In genomic region chr9:132806723-132807421, GRCh38 we compare ENCODE assay signal across 18 cellular contexts.
A peak's percentile ranks its signal among the peaks of the same experiment; 100 is the strongest.
DNase-seq lines count a peak whose midpoint lies in the region; ATAC-seq and TF ChIP-seq lines count a peak whose summit lies in the region.
"Had no signal": no experiment of that assay in that cellular context is flagged by ENCODE, and none has a peak within 500 bp of the region (broad histone marks: within the 10 kb centered on the region; RNA-seq: fewer than 3 reads in every experiment).

No MANE protein-coding gene starts in this region.

- intact Hi-C loops in natural killer cell (cut with micrococcal nuclease) (no loop called here), mammary epithelial cell (cut with micrococcal nuclease) (no loop called here)
- intact Hi-C loops in activated CD4-positive, alpha-beta T cell treated with anti-CD3 and anti-CD28 coated beads for 36 hours (cut with DNase I, micrococcal nuclease): loop anchor here in 1 of 2 experiments (10.0 kb wide), 1 partner anchor 132 kb away; the partner anchor contains the start of gene GTF3C4

- no TSS peak for BruUV-seq in mammary epithelial cell (replicated peaks; lab: Mats Ljungman, UMichigan)

- H4K20me1 ChIP-seq in mammary epithelial cell (ENCODE audit: insufficient read depth, low read length): no peaks in the 10 kb centered on the region

- peak overlapping the region; percentile 14 for H3K4me2 ChIP-seq in mammary epithelial cell (ENCODE audit: insufficient read depth, low read depth, low read length)

- H3K27ac Mint-ChIP-seq in natural killer cell: no peak overlapping the region
- H3K27ac Mint-ChIP-seq in natural killer cell treated with Interleukin-12 subunit alpha and Interleukin-12 subunit beta and Interleukin-15 and Interleukin-18, amount 100 ng/mL, for 72 hours: no peak overlapping the region
- no peak overlapping the region for H3K27ac Mint-ChIP-seq in activated CD4-positive, alpha-beta T cell treated with anti-CD3 and anti-CD28 coated beads for 36 hours
- no peak overlapping the region for H3K27ac Mint-ChIP-seq in stimulated activated effector memory CD8-positive, alpha-beta T cell treated with anti-CD3 and anti-CD28 coated beads, Interleukin-12 subunit alpha, Interleukin-12 subunit beta, amount 100 ng/mL, for 72 hours
- H3K27ac Mint-ChIP-seq: activated CD4-positive, alpha-beta memory T cell treated with anti-CD3 and anti-CD28 coated beads for 36 hours; activated T-helper 2 cell treated with anti-CD3 and anti-CD28 coated beads, Interferon-gamma antibody, Interleukin-2, Interleukin-4, amounts not matched to agents 10 μg/mL and 5 μg/mL and 100 μg/mL, durations not matched to agents 14 hours and 24 hours and 36 hours had no signal

- POLR2A ChIA-PET in activated CD4-positive, alpha-beta T cell treated with anti-CD3 and anti-CD28 coated beads for 36 hours (lab: Charles Lee): interaction anchor here (0.6 kb wide), 1 partner anchor 402 kb away, joined by 4 read pairs; no protein-coding TSS in a partner anchor

- H3K27me3 Mint-ChIP-seq in natural killer cell (ENCODE audit: low read depth in 2 of 2): peaks cover 9% of the 10 kb centered on the region in 2 donors
- peaks cover 2 to 7% of the 10 kb centered on the region in 2 donors for H3K27me3 Mint-ChIP-seq in natural killer cell treated with Interleukin-12 subunit alpha and Interleukin-12 subunit beta and Interleukin-15 and Interleukin-18, amount 100 ng/mL, for 72 hours
- H3K27me3 Mint-ChIP-seq in activated CD4-positive, alpha-beta T cell treated with anti-CD3 and anti-CD28 coated beads for 36 hours: peaks cover 17% of the 10 kb centered on the region

- H3K27me3 ChIP-seq in mammary epithelial cell (ENCODE audit: insufficient read depth, low read length): peaks cover 1% of the 10 kb centered on the region

- TF ChIP-seq CTCF in natural killer cell (IDR thresholded peaks at IDR 0.05): no peak
- TF ChIP-seq CTCF in mammary epithelial cell (conservative IDR thresholded peaks at IDR 0.05 in 1 of 2, IDR thresholded peaks at IDR 0.05 in 1 of 2; ENCODE audit: extremely low read depth in 1 of 2, insufficient read depth in 1 of 2, low read depth in 1 of 2, low read length in 2 of 2): no peak

- WGBS in mammary epithelial cell (ENCODE audit: low coverage, missing lambda C conversion rate): 12% methylated on average over 9 of the region's 13 CpGs

- peaks cover 34 to 51% of the 10 kb centered on the region in 2 donors for H3K4me1 Mint-ChIP-seq in natural killer cell
- peaks cover 9 to 26% of the 10 kb centered on the region in 2 donors for H3K4me1 Mint-ChIP-seq in natural killer cell treated with Interleukin-12 subunit alpha and Interleukin-12 subunit beta and Interleukin-15 and Interleukin-18, amount 100 ng/mL, for 72 hours (ENCODE audit: low read depth in 2 of 2)
- no peaks in the 10 kb centered on the region for H3K4me1 Mint-ChIP-seq in activated CD4-positive, alpha-beta T cell treated with anti-CD3 and anti-CD28 coated beads for 36 hours
- peaks cover 26% of the 10 kb centered on the region for H3K4me1 Mint-ChIP-seq in stimulated activated effector memory CD8-positive, alpha-beta T cell treated with anti-CD3 and anti-CD28 coated beads, Interleukin-12 subunit alpha, Interleukin-12 subunit beta, amount 100 ng/mL, for 72 hours

- no peaks in the 10 kb centered on the region for H3K79me2 ChIP-seq in mammary epithelial cell (ENCODE audit: insufficient read depth, low read length)

- no peak overlapping the region for H3K9ac ChIP-seq in mammary epithelial cell (ENCODE audit: insufficient read depth, low read length)

- no peak overlapping the region for H3K4me3 ChIP-seq in mammary epithelial cell (replicated peaks in 1 of 3; ENCODE audit: insufficient read depth in 1 of 3, low read depth in 2 of 3, low read length in 3 of 3)
- H3K4me3 ChIP-seq: psoas muscle had no signal

- H2AFZ ChIP-seq in mammary epithelial cell (ENCODE audit: low read depth, low read length): no peak overlapping the region

- dilution Hi-C loops in mammary epithelial cell (cut with HindIII; ENCODE audit: low sequenced_read_pairs): no loop called here

- H3K4me3 Mint-ChIP-seq in natural killer cell: peak overlapping the region; percentile 42
- no peak overlapping the region for H3K4me3 Mint-ChIP-seq in natural killer cell treated with Interleukin-12 subunit alpha and Interleukin-12 subunit beta and Interleukin-15 and Interleukin-18, amount 100 ng/mL, for 72 hours
- no peak overlapping the region for H3K4me3 Mint-ChIP-seq in activated CD4-positive, alpha-beta T cell treated with anti-CD3 and anti-CD28 coated beads for 36 hours
- no peak overlapping the region for H3K4me3 Mint-ChIP-seq in stimulated activated effector memory CD8-positive, alpha-beta T cell treated with anti-CD3 and anti-CD28 coated beads, Interleukin-12 subunit alpha, Interleukin-12 subunit beta, amount 100 ng/mL, for 72 hours
- H3K4me3 Mint-ChIP-seq: activated CD4-positive, alpha-beta memory T cell treated with anti-CD3 and anti-CD28 coated beads for 36 hours had no signal

- in situ Hi-C loops in mammary epithelial cell (cut with MboI; ENCODE audit: low sequenced_read_pairs in 2 of 2): loop anchor here in 1 of 2 donors (10.0 kb wide), 1 partner anchor 302 kb away; no protein-coding TSS in a partner anchor

- CTCF ChIA-PET in mammary epithelial cell (lab: Charles Lee; ENCODE audit: low non-redundant PET): no interaction called here
- CTCF ChIA-PET in activated CD4-positive, alpha-beta T cell treated with anti-CD3 and anti-CD28 coated beads for 36 hours (lab: Charles Lee): interaction anchor here (0.7 to 1.4 kb wide), 2 partner anchors 10 to 34 kb away, joined by 3 to 8 read pairs; no protein-coding TSS in a partner anchor

- no peaks in the 10 kb centered on the region for H3K36me3 ChIP-seq in mammary epithelial cell (ENCODE audit: insufficient read depth, low read length)

- no peaks in the 10 kb centered on the region for H3K9me3 ChIP-seq in mammary epithelial cell (replicated peaks; ENCODE audit: insufficient read depth, low read length)
- H3K9me3 ChIP-seq: psoas muscle had no signal

- no peaks in the 10 kb centered on the region for H3K36me3 Mint-ChIP-seq in natural killer cell
- no peaks in the 10 kb centered on the region for H3K36me3 Mint-ChIP-seq in natural killer cell treated with Interleukin-12 subunit alpha and Interleukin-12 subunit beta and Interleukin-15 and Interleukin-18, amount 100 ng/mL, for 72 hours
- H3K36me3 Mint-ChIP-seq in activated CD4-positive, alpha-beta T cell treated with anti-CD3 and anti-CD28 coated beads for 36 hours (ENCODE audit: low read depth): no peaks in the 10 kb centered on the region
- no peaks in the 10 kb centered on the region for H3K36me3 Mint-ChIP-seq in stimulated activated effector memory CD8-positive, alpha-beta T cell treated with anti-CD3 and anti-CD28 coated beads, Interleukin-12 subunit alpha, Interleukin-12 subunit beta, amount 100 ng/mL, for 72 hours
- H3K36me3 Mint-ChIP-seq: activated CD4-positive, alpha-beta memory T cell treated with anti-CD3 and anti-CD28 coated beads for 36 hours had no signal

- no peak for DNase-seq in natural killer cell
- no peak for DNase-seq in natural killer cell treated with Interleukin-12 subunit alpha and Interleukin-12 subunit beta and Interleukin-15 and Interleukin-18, amount 100 ng/mL, for 72 hours (ENCODE audit: low spot score)
- DNase-seq in mammary epithelial cell: peak; percentile 25
- peak; percentile 40 for DNase-seq in kidney tubule cell (ENCODE audit: low spot score)
- DNase-seq in activated CD4-positive, alpha-beta T cell treated with anti-CD3 and anti-CD28 coated beads for 36 hours: no peak
- DNase-seq in ecto neural progenitor cell (ENCODE audit: low spot score): no peak
- DNase-seq in stimulated activated effector memory CD8-positive, alpha-beta T cell treated with anti-CD3 and anti-CD28 coated beads, Interleukin-12 subunit alpha, Interleukin-12 subunit beta, amount 100 ng/mL, for 72 hours (ENCODE audit: low spot score in 2 of 2): no peak
- no peak for DNase-seq in HCEC 1CT
- DNase-seq: activated CD4-positive, alpha-beta memory T cell treated with anti-CD3 and anti-CD28 coated beads for 36 hours; amygdala; cerebellar nuclear complex; foreskin melanocyte; kidney glomerular epithelial cell; NCI-H1930; NK-92 treated with Interleukin-12 subunit alpha and Interleukin-12 subunit beta, amount 100 ng/mL, for 24 hours; psoas muscle; stimulated activated CD4-positive, alpha-beta T cell treated with anti-CD3 and anti-CD28 coated beads, Interleukin-1b, Interleukin-23, amount 100 ng/mL, for 48 hours had no signal

- H3K4me1 ChIP-seq in mammary epithelial cell (ENCODE audit: insufficient read depth, low read length): no peaks in the 10 kb centered on the region
- H3K4me1 ChIP-seq: psoas muscle had no signal

- H3K27ac ChIP-seq in mammary epithelial cell (ENCODE audit: insufficient read depth, low read depth, low read length): no peak overlapping the region
- H3K27ac ChIP-seq: psoas muscle had no signal

- no peak for ATAC-seq in natural killer cell
- ATAC-seq in natural killer cell treated with Interleukin-12 subunit alpha and Interleukin-12 subunit beta and Interleukin-15 and Interleukin-18, amount 100 ng/mL, for 72 hours: no peak
- ATAC-seq in activated CD4-positive, alpha-beta T cell treated with anti-CD3 and anti-CD28 coated beads for 36 hours: no peak
- no peak for ATAC-seq in stimulated activated effector memory CD8-positive, alpha-beta T cell treated with anti-CD3 and anti-CD28 coated beads, Interleukin-12 subunit alpha, Interleukin-12 subunit beta, amount 100 ng/mL, for 72 hours
- ATAC-seq: psoas muscle had no signal

- no peaks in the 10 kb centered on the region for H3K9me3 Mint-ChIP-seq in natural killer cell
- H3K9me3 Mint-ChIP-seq in natural killer cell treated with Interleukin-12 subunit alpha and Interleukin-12 subunit beta and Interleukin-15 and Interleukin-18, amount 100 ng/mL, for 72 hours: no peaks in the 10 kb centered on the region
- H3K9me3 Mint-ChIP-seq in activated CD4-positive, alpha-beta T cell treated with anti-CD3 and anti-CD28 coated beads for 36 hours (ENCODE audit: low read depth): no peaks in the 10 kb centered on the region
- H3K9me3 Mint-ChIP-seq in stimulated activated effector memory CD8-positive, alpha-beta T cell treated with anti-CD3 and anti-CD28 coated beads, Interleukin-12 subunit alpha, Interleukin-12 subunit beta, amount 100 ng/mL, for 72 hours: no peaks in the 10 kb centered on the region
- H3K9me3 Mint-ChIP-seq: activated CD4-positive, alpha-beta memory T cell treated with anti-CD3 and anti-CD28 coated beads for 36 hours; activated T-helper 2 cell treated with anti-CD3 and anti-CD28 coated beads, Interferon-gamma antibody, Interleukin-2, Interleukin-4, amounts not matched to agents 10 μg/mL and 5 μg/mL and 100 μg/mL, durations not matched to agents 14 hours and 24 hours and 36 hours had no signal

Comparison
In these comparisons a context has a peak if more than half of its experiments do, and no peak if none do; other contexts are left out.
1. DNase-seq: peak in mammary epithelial cell (single experiment) and kidney tubule cell (single experiment); none in natural killer cell (single experiment), natural killer cell treated with Interleukin-12 subunit alpha and Interleukin-12 subunit beta and Interleukin-15 and Interleukin-18, amount 100 ng/mL, for 72 hours (single experiment), activated CD4-positive, alpha-beta T cell treated with anti-CD3 and anti-CD28 coated beads for 36 hours (single experiment), ecto neural progenitor cell (single experiment), stimulated activated effector memory CD8-positive, alpha-beta T cell treated with anti-CD3 and anti-CD28 coated beads, Interleukin-12 subunit alpha, Interleukin-12 subunit beta, amount 100 ng/mL, for 72 hours (0 of 2) and HCEC 1CT (single experiment).